Comparison of ENCODE assay signal across 26 cellular contexts in the genomic region with DNA sequence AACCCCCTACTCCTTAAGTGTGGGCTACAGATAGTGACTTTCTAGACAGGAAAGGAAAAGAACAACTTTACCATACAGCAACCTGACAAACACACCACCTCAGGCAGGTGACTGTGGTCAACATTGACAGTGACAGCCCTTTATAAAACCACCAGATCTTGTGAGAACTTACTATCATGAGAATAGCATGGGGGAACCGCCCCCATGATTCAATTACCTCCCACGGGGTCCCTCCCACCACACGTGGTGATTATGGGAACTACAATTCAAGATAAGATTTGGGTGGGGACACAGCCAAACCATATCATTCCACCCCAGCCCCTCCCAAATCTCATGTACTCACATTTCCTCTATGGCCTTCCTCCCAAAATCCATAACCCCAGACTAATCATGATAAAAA. TPM values are rescaled to one million over a fixed set of nuclear protein-coding genes. Genes with fewer than 3 reads are reported as not detected.
DNase-seq lines count a peak whose midpoint lies in the region; ATAC-seq and TF ChIP-seq lines count a peak whose summit lies in the region.
"Had no signal": no experiment of that assay in that cellular context is flagged by ENCODE, and none has a peak within 500 bp of the region (broad histone marks: within the 10 kb centered on the region; RNA-seq: fewer than 3 reads in every experiment).

No MANE protein-coding gene starts in this region.

- no peak overlapping the region for H3K27ac ChIP-seq in endodermal cell (ENCODE audit: low read depth, low read length)
- H3K27ac ChIP-seq: 22Rv1, BLaER1 had no signal

- WGBS in endodermal cell (ENCODE audit: insufficient coverage in 1 of 2, insufficient read length in 1 of 2), 2 experiments = 85% methylated on average over 3 of the region's 3 CpGs; no CpG with 5 or more reads in 1 of the 2 experiments

- TF ChIP-seq CTCF in endodermal cell (conservative IDR thresholded peaks at IDR 0.05) = no peak

- H3K36me3 Mint-ChIP-seq in activated naive CD8-positive, alpha-beta T cell = peaks cover 3% of the 10 kb centered on the region
- peaks cover 9% of the 10 kb centered on the region for H3K36me3 Mint-ChIP-seq in activated naive CD8-positive, alpha-beta T cell treated with anti-CD3 and anti-CD28 coated beads, Interleukin-2, amount 50 U/mL, for 24 hours (ENCODE audit: low read depth)
- peaks cover 2% of the 10 kb centered on the region for H3K36me3 Mint-ChIP-seq in endodermal cell (ENCODE audit: low read depth)

- DNase-seq in activated CD4-positive, alpha-beta T cell treated with anti-CD3 and anti-CD28 coated beads for 4 hours = peak; percentile 8 to 12
- no peak for DNase-seq in activated CD4-positive, alpha-beta T cell treated with anti-CD3 and anti-CD28 coated beads, Interleukin-2, amount 50 U/mL, for 48 hours
- DNase-seq in activated naive CD8-positive, alpha-beta T cell treated with anti-CD3 and anti-CD28 coated beads, Interleukin-2, amount 50 U/mL, for 24 hours = no peak
- peak; percentile 27 for DNase-seq in OCI-M1 (lab: John Stamatoyannopoulos, UW)
- peak; percentile 22 for DNase-seq in endodermal cell
- DNase-seq in NCI-H748 (lab: John Stamatoyannopoulos, UW; ENCODE audit: unreplicated experiment) = no peak
- DNase-seq: ACHN; Caco-2; CD4-positive, alpha-beta T cell; DND-41; H7; KBM-7; NCI-H1092 treated with DMSO at 0.1 percent for 48 hours; NCI-H146; NCI-H2029; NCI-H226; NCI-H510A treated with DMSO at 0.1 percent for 48 hours; NCI-H774; NK-92 treated with Interleukin-12 subunit alpha and Interleukin-12 subunit beta, amount 100 ng/mL, for 24 hours; Peyer's patch had no signal

- peaks cover 25% of the 10 kb centered on the region for H3K4me1 Mint-ChIP-seq in activated naive CD8-positive, alpha-beta T cell (ENCODE audit: low read depth)
- H3K4me1 Mint-ChIP-seq in activated naive CD8-positive, alpha-beta T cell treated with anti-CD3 and anti-CD28 coated beads, Interleukin-2, amount 50 U/mL, for 24 hours = peaks cover 28% of the 10 kb centered on the region
- H3K4me1 Mint-ChIP-seq in endodermal cell = no peaks in the 10 kb centered on the region

- no peaks in the 10 kb centered on the region for H3K9me3 Mint-ChIP-seq in activated naive CD8-positive, alpha-beta T cell (ENCODE audit: low read depth)
- peaks cover 21% of the 10 kb centered on the region for H3K9me3 Mint-ChIP-seq in activated naive CD8-positive, alpha-beta T cell treated with anti-CD3 and anti-CD28 coated beads, Interleukin-2, amount 50 U/mL, for 24 hours
- H3K9me3 Mint-ChIP-seq in endodermal cell = peaks cover 46% of the 10 kb centered on the region
- H3K9me3 Mint-ChIP-seq: CD4-positive, alpha-beta T cell had no signal

- peaks cover 14% of the 10 kb centered on the region for H3K27me3 ChIP-seq in endodermal cell (ENCODE audit: control insufficient read depth, insufficient read depth, low read length, poor library complexity, severe bottlenecking)
- H3K27me3 ChIP-seq: BLaER1, Peyer's patch had no signal

- H3K36me3 ChIP-seq in endodermal cell (ENCODE audit: control insufficient read depth, insufficient read depth, low read length) = no peaks in the 10 kb centered on the region
- H3K36me3 ChIP-seq: BLaER1, Peyer's patch had no signal

- H3K9me3 ChIP-seq in endodermal cell (ENCODE audit: control insufficient read depth, low read length) = peaks cover 16% of the 10 kb centered on the region

- no peak overlapping the region for H3K4me3 Mint-ChIP-seq in activated naive CD8-positive, alpha-beta T cell
- no peak overlapping the region for H3K4me3 Mint-ChIP-seq in activated naive CD8-positive, alpha-beta T cell treated with anti-CD3 and anti-CD28 coated beads, Interleukin-2, amount 50 U/mL, for 24 hours
- no peak overlapping the region for H3K4me3 Mint-ChIP-seq in endodermal cell
- H3K4me3 Mint-ChIP-seq: CD4-positive, alpha-beta T cell had no signal

- peak overlapping the region; percentile 70 for H3K27ac Mint-ChIP-seq in activated naive CD8-positive, alpha-beta T cell
- no peak overlapping the region for H3K27ac Mint-ChIP-seq in activated naive CD8-positive, alpha-beta T cell treated with anti-CD3 and anti-CD28 coated beads, Interleukin-2, amount 50 U/mL, for 24 hours
- H3K27ac Mint-ChIP-seq in endodermal cell = no peak overlapping the region
- H3K27ac Mint-ChIP-seq: CD4-positive, alpha-beta T cell had no signal

- no peak for ATAC-seq in activated naive CD8-positive, alpha-beta T cell treated with anti-CD3 and anti-CD28 coated beads, Interleukin-2, amount 50 U/mL, for 24 hours
- ATAC-seq in GM18868 (IDR thresholded peaks at IDR 0.05; ENCODE audit: unreplicated experiment) = no peak
- ATAC-seq: HepG2 had no signal

- H3K4me3 ChIP-seq in endodermal cell (ENCODE audit: low read length) = no peak overlapping the region
- H3K4me3 ChIP-seq: BLaER1, GM12878, Peyer's patch had no signal

- no peaks in the 10 kb centered on the region for H3K4me1 ChIP-seq in endodermal cell (ENCODE audit: control insufficient read depth, insufficient read depth, low read length)
- H3K4me1 ChIP-seq: BLaER1 had no signal

- H3K9ac ChIP-seq in endodermal cell (ENCODE audit: extremely low read depth, low read length, poor library complexity, severe bottlenecking) = no peak overlapping the region
- H3K9ac ChIP-seq: BLaER1 had no signal

- no peaks in the 10 kb centered on the region for H3K27me3 Mint-ChIP-seq in activated naive CD8-positive, alpha-beta T cell
- peaks cover 4% of the 10 kb centered on the region for H3K27me3 Mint-ChIP-seq in activated naive CD8-positive, alpha-beta T cell treated with anti-CD3 and anti-CD28 coated beads, Interleukin-2, amount 50 U/mL, for 24 hours
- H3K27me3 Mint-ChIP-seq in endodermal cell (ENCODE audit: insufficient read depth) = peaks cover 20% of the 10 kb centered on the region

RNA-seq across cellular contexts. Expression of a gene that starts 16.3 kb away (rescaled TPM):
- not detected for total RNA-seq in endodermal cell
- not detected for polyA plus RNA-seq in endodermal cell (2013, experiment 1 of 2)
- not detected for polyA plus RNA-seq in endodermal cell (2013, experiment 2 of 2)
- total RNA-seq: Caco-2; CD4-positive, alpha-beta T cell; GM12878; H7; HepG2; Peyer's patch had no signal
- polyA plus RNA-seq: GM12878, HepG2 had no signal

RNA-seq across cellular contexts. Expression of a gene that starts 54.7 kb away (rescaled TPM):
- total RNA-seq in endodermal cell = 100 to 1,000 TPM; 106 to 122 TPM
- 77.3 TPM for polyA plus RNA-seq in endodermal cell (2013, experiment 1 of 2)
- polyA plus RNA-seq in endodermal cell (2013, experiment 2 of 2) = 71.6 TPM

Comparison
In these comparisons a context has a peak if more than half of its experiments do, and no peak if none do; other contexts are left out.
1. DNase-seq: peak in activated CD4-positive, alpha-beta T cell treated with anti-CD3 and anti-CD28 coated beads for 4 hours (2 of 2), OCI-M1 (single experiment) and endodermal cell (single experiment); none in activated CD4-positive, alpha-beta T cell treated with anti-CD3 and anti-CD28 coated beads, Interleukin-2, amount 50 U/mL, for 48 hours (0 of 2), activated naive CD8-positive, alpha-beta T cell treated with anti-CD3 and anti-CD28 coated beads, Interleukin-2, amount 50 U/mL, for 24 hours (single experiment) and NCI-H748 (single experiment).